40 cellular contexts compared by ENCODE assay signal in the genomic region with DNA sequence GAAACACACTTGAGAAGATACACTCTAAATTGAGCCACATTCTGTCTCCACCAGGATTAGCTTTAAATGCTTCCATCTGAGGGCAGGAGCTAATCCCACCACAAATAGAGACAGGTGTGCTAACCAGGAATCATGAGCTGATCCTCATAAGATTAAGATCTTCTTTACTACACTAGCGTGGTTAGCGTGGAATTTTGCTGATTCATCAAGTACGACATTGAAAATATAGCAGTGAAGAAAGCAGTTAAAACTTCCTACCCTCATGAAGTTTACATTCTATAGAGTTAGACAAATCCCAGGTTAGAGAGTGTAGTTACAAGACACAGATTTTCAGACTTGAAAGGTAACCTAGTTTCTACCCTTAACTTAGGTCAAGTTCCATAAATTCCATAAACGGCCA. TPM values are rescaled to one million over a fixed set of nuclear protein-coding genes. Genes with fewer than 3 reads are reported as not detected.
"Had no signal": no experiment of that assay in that cellular context is flagged by ENCODE, and none has a peak within 500 bp of the region (broad histone marks: within the 10 kb centered on the region; RNA-seq: fewer than 3 reads in every experiment).

No MANE protein-coding gene starts in this region.

- H2AFZ ChIP-seq: hepatocyte had no signal

- H3K79me2 ChIP-seq: hepatocyte had no signal

- H3K27ac Mint-ChIP-seq: activated CD4-positive, alpha-beta memory T cell treated with anti-CD3 and anti-CD28 coated beads, Interleukin-2, amount 10 ng/mL, durations not matched to agents 7 days and 5 days; activated CD4-positive, alpha-beta T cell treated with anti-CD3 and anti-CD28 coated beads, Interleukin-2, amount 10 ng/mL, durations not matched to agents 7 days and 5 days; activated naive CD4-positive, alpha-beta T cell treated with anti-CD3 and anti-CD28 coated beads, Interleukin-2, amount 10 ng/mL, durations not matched to agents 7 days and 5 days; activated naive CD8-positive, alpha-beta T cell treated with anti-CD3 and anti-CD28 coated beads, Interleukin-2, amount 10 ng/mL, durations not matched to agents 7 days and 5 days; activated T-cell treated with anti-CD3 and anti-CD28 coated beads, Interleukin-2, amount 50 U/mL, for 24 hours; brain; nephron; progenitor cell of endocrine pancreas; stimulated activated effector memory CD8-positive, alpha-beta T cell treated with anti-CD3 and anti-CD28 coated beads, Interleukin-12 subunit alpha, Interleukin-12 subunit beta, amount 100 ng/mL, for 72 hours; stimulated activated naive CD8-positive, alpha-beta T cell treated with anti-CD3 and anti-CD28 coated beads, Interleukin-15, Interleukin-2, amounts not matched to agents 100 ng/mL and 50 ng/mL, for 24 hours had no signal

- H3K9me3 Mint-ChIP-seq: activated CD4-positive, alpha-beta memory T cell treated with anti-CD3 and anti-CD28 coated beads, Interleukin-2, amount 10 ng/mL, durations not matched to agents 7 days and 5 days; activated CD4-positive, alpha-beta T cell treated with anti-CD3 and anti-CD28 coated beads, Interleukin-2, amount 10 ng/mL, durations not matched to agents 7 days and 5 days; activated naive CD4-positive, alpha-beta T cell treated with anti-CD3 and anti-CD28 coated beads, Interleukin-2, amount 10 ng/mL, durations not matched to agents 7 days and 5 days; activated naive CD8-positive, alpha-beta T cell treated with anti-CD3 and anti-CD28 coated beads, Interleukin-2, amount 10 ng/mL, durations not matched to agents 7 days and 5 days; activated T-cell treated with anti-CD3 and anti-CD28 coated beads, Interleukin-2, amount 50 U/mL, for 24 hours had no signal

- H3K9me3 ChIP-seq: ascending aorta, colonic mucosa, gastroesophageal sphincter, left ventricle myocardium inferior, mucosa of descending colon, neutrophil, thoracic aorta, uterus had no signal

- H3K27ac ChIP-seq: ascending aorta, cardiac muscle cell, colonic mucosa, dorsolateral prefrontal cortex, gastroesophageal sphincter, hepatocyte, left ventricle myocardium inferior, neutrophil, thoracic aorta, uterus had no signal

- DNase-seq: activated CD4-positive, alpha-beta memory T cell treated with anti-CD3 and anti-CD28 coated beads, Interleukin-2, amount 10 ng/mL, durations not matched to agents 7 days and 5 days; activated CD4-positive, alpha-beta T cell treated with anti-CD3 and anti-CD28 coated beads for 1 hour; activated CD4-positive, alpha-beta T cell treated with anti-CD3 and anti-CD28 coated beads, Interleukin-2, amount 10 ng/mL, durations not matched to agents 7 days and 5 days; activated CD8-positive, alpha-beta memory T cell treated with anti-CD3 and anti-CD28 coated beads, Interleukin-2, amount 50 U/mL, for 48 hours; activated gamma-delta T cell; activated naive CD4-positive, alpha-beta T cell treated with anti-CD3 and anti-CD28 coated beads, Interleukin-2, amount 10 ng/mL, durations not matched to agents 7 days and 5 days; activated naive CD8-positive, alpha-beta T cell treated with anti-CD3 and anti-CD28 coated beads, Interleukin-2, amount 10 ng/mL, durations not matched to agents 7 days and 5 days; activated T-cell treated with anti-CD3 and anti-CD28 coated beads, Interleukin-2, amount 50 U/mL, for 24 hours; cerebellar nuclear complex; colonic mucosa; dorsolateral prefrontal cortex; effector memory CD4-positive, alpha-beta T cell; erythroblast; islet precursor cell; left ventricle myocardium inferior; mucosa of descending colon; small intestine; stimulated activated CD4-positive, alpha-beta T cell treated with anti-CD3 and anti-CD28 coated beads, Interleukin-4, amount 100 ng/mL, for 24 hours; trophoblast cell; uterus had no signal

- H3K27me3 Mint-ChIP-seq: activated naive CD8-positive, alpha-beta T cell treated with anti-CD3 and anti-CD28 coated beads, Interleukin-2, amount 10 ng/mL, durations not matched to agents 7 days and 5 days; progenitor cell of endocrine pancreas had no signal

- H3K4me1 Mint-ChIP-seq: activated CD4-positive, alpha-beta memory T cell treated with anti-CD3 and anti-CD28 coated beads, Interleukin-2, amount 10 ng/mL, durations not matched to agents 7 days and 5 days; activated CD4-positive, alpha-beta T cell treated with anti-CD3 and anti-CD28 coated beads, Interleukin-2, amount 10 ng/mL, durations not matched to agents 7 days and 5 days; activated naive CD4-positive, alpha-beta T cell treated with anti-CD3 and anti-CD28 coated beads, Interleukin-2, amount 10 ng/mL, durations not matched to agents 7 days and 5 days; activated naive CD8-positive, alpha-beta T cell treated with anti-CD3 and anti-CD28 coated beads, Interleukin-2, amount 10 ng/mL, durations not matched to agents 7 days and 5 days; stimulated activated effector memory CD8-positive, alpha-beta T cell treated with anti-CD3 and anti-CD28 coated beads, Interleukin-12 subunit alpha, Interleukin-12 subunit beta, amount 100 ng/mL, for 72 hours had no signal

- ATAC-seq: gastroesophageal sphincter; mucosa of descending colon; sciatic nerve; stimulated activated effector memory CD8-positive, alpha-beta T cell treated with anti-CD3 and anti-CD28 coated beads, Interleukin-12 subunit alpha, Interleukin-12 subunit beta, amount 100 ng/mL, for 72 hours had no signal

- H3K27me3 ChIP-seq: ascending aorta, cardiac muscle cell, colonic mucosa, gastroesophageal sphincter, hepatocyte, neutrophil, uterus had no signal

- H3K4me3 Mint-ChIP-seq: activated CD4-positive, alpha-beta memory T cell treated with anti-CD3 and anti-CD28 coated beads, Interleukin-2, amount 10 ng/mL, durations not matched to agents 7 days and 5 days; activated CD4-positive, alpha-beta T cell treated with anti-CD3 and anti-CD28 coated beads, Interleukin-2, amount 10 ng/mL, durations not matched to agents 7 days and 5 days; activated naive CD4-positive, alpha-beta T cell treated with anti-CD3 and anti-CD28 coated beads, Interleukin-2, amount 10 ng/mL, durations not matched to agents 7 days and 5 days; activated naive CD8-positive, alpha-beta T cell treated with anti-CD3 and anti-CD28 coated beads, Interleukin-2, amount 10 ng/mL, durations not matched to agents 7 days and 5 days; activated T-cell treated with anti-CD3 and anti-CD28 coated beads, Interleukin-2, amount 50 U/mL, for 24 hours; brain; nephron; stimulated activated effector memory CD8-positive, alpha-beta T cell treated with anti-CD3 and anti-CD28 coated beads, Interleukin-12 subunit alpha, Interleukin-12 subunit beta, amount 100 ng/mL, for 72 hours; stimulated activated naive CD8-positive, alpha-beta T cell treated with anti-CD3 and anti-CD28 coated beads, Interleukin-15, Interleukin-2, amounts not matched to agents 100 ng/mL and 50 ng/mL, for 24 hours had no signal

- FAIRE-seq: small intestine, TTC549 had no signal

- H3K4me3 ChIP-seq: ascending aorta, cardiac muscle cell, colonic mucosa, dorsolateral prefrontal cortex, gastroesophageal sphincter, hepatocyte, left ventricle myocardium inferior, lung, mucosa of descending colon, thoracic aorta, uterus had no signal

- H3K4me1 ChIP-seq: ascending aorta, colonic mucosa, gastroesophageal sphincter, left ventricle myocardium inferior, uterus had no signal

- H3K4me2 ChIP-seq: hepatocyte had no signal

- H3K36me3 ChIP-seq: ascending aorta, cardiac muscle cell, colonic mucosa, gastroesophageal sphincter, left ventricle myocardium inferior, neutrophil, thoracic aorta, uterus had no signal

- H3K36me3 Mint-ChIP-seq: activated naive CD4-positive, alpha-beta T cell treated with anti-CD3 and anti-CD28 coated beads, Interleukin-2, amount 10 ng/mL, durations not matched to agents 7 days and 5 days; activated naive CD8-positive, alpha-beta T cell treated with anti-CD3 and anti-CD28 coated beads, Interleukin-2, amount 10 ng/mL, durations not matched to agents 7 days and 5 days; brain; stimulated activated effector memory CD8-positive, alpha-beta T cell treated with anti-CD3 and anti-CD28 coated beads, Interleukin-12 subunit alpha, Interleukin-12 subunit beta, amount 100 ng/mL, for 72 hours had no signal

RNA-seq across cellular contexts. Expression of gene APELA, which starts 5.3 kb away (rescaled TPM):
- total RNA-seq: activated CD4-positive, alpha-beta memory T cell treated with anti-CD3 and anti-CD28 coated beads, Interleukin-2, amount 10 ng/mL, durations not matched to agents 7 days and 5 days; activated CD4-positive, alpha-beta T cell treated with anti-CD3 and anti-CD28 coated beads, Interleukin-2, amount 10 ng/mL, durations not matched to agents 7 days and 5 days; activated naive CD8-positive, alpha-beta T cell treated with anti-CD3 and anti-CD28 coated beads, Interleukin-2, amount 10 ng/mL, durations not matched to agents 7 days and 5 days; ascending aorta; colonic mucosa; fibroblast of lung; fibroblast of villous mesenchyme; gastroesophageal sphincter; left ventricle myocardium inferior; lung; mesenteric fat pad; mucosa of descending colon; osteocyte; renal cortical epithelial cell; sciatic nerve; subcutaneous adipose tissue; thoracic aorta had no signal
- polyA plus RNA-seq: fibroblast of lung, small intestine had no signal
